1 cellular context compared by ENCODE assay signal in the genomic region with DNA sequence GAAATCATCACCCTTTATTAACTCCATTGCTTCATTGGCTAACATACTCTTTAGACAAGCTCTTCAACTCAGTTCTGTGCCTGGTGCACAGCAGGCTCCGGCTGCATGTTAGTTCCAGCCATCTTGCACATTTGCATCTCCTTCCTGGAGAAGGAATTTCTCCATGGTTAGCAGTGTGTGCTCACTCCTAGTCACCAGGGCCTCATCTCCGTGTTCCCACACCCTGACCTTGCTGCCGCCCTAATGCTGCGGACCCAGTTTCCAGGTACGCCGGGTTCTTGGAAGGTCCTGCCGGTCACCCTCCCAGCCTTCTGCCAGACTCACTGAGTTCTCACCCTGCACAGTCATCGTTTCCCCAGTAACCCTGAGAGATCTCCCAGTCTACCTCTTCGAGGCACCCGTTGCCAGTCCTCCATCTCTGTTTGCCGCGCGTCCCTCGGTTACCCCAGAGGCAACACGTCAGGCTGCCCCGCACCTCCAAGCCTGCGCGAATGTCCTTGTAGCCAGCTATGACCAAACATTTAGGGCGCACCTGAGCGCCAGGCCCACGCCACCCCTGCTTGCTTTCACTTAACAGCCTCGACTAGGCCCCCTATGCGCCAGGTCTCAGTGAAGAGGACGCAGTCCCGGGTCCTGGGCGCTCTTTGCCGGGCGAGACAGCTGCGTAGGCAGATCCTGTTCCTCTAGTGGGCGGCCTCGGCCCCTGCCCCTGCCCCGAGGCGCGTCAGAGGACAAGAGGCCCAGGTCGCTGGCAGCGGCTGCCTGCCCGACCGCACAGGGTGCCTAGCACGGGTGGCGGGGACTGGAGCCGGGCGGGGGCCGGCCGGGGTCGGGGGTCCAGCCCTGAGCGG.
TF ChIP-seq lines count a peak whose summit lies in the region.

No MANE protein-coding gene starts in this region.

TF ChIP-seq in GM12878, 131 proteins besides CTCF, POLR2A, EP300 and RAD21 (continued from another document and continues in another):
- TF ChIP-seq, protein P1, sequence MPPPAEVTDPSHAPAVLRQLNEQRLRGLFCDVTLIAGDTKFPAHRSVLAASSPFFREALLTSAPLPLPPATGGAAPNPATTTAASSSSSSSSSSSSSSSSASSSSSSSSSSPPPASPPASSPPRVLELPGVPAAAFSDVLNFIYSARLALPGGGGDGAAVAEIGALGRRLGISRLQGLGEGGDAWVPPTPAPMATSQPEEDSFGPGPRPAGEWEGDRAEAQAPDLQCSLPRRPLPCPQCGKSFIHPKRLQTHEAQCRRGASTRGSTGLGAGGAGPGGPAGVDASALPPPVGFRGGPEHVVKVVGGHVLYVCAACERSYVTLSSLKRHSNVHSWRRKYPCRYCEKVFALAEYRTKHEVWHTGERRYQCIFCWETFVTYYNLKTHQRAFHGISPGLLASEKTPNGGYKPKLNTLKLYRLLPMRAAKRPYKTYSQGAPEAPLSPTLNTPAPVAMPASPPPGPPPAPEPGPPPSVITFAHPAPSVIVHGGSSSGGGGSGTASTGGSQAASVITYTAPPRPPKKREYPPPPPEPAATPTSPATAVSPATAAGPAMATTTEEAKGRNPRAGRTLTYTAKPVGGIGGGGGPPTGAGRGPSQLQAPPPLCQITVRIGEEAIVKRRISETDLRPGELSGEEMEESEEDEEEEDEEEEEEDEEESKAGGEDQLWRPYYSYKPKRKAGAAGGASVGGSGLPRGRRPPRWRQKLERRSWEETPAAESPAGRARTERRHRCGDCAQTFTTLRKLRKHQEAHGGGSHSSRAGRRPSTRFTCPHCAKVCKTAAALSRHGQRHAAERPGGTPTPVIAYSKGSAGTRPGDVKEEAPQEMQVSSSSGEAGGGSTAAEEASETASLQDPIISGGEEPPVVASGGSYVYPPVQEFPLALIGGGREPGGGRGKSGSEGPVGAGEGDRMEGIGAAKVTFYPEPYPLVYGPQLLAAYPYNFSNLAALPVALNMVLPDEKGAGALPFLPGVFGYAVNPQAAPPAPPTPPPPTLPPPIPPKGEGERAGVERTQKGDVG (CRISPR knock-in tag; IDR thresholded peaks at IDR 0.05) = no peak
- TF ChIP-seq JUND (IDR thresholded peaks at IDR 0.05; ENCODE audit: low read depth, low read length) (no peak), ZNF274 (IDR thresholded peaks at IDR 0.05; ENCODE audit: insufficient read depth, insufficient read length) (no peak), SIX5 (IDR thresholded peaks at IDR 0.05; ENCODE audit: low read depth, low read length, severe bottlenecking) (no peak), ASH2L (IDR thresholded peaks at IDR 0.05; ENCODE audit: borderline replicate concordance, low read depth) (no peak), PML (IDR thresholded peaks at IDR 0.05; ENCODE audit: low read length) (no peak), ZBED1 (IDR thresholded peaks at IDR 0.05; ENCODE audit: borderline replicate concordance) (no peak), MYC (IDR thresholded peaks at IDR 0.05; ENCODE audit: insufficient read depth, insufficient read length, insufficient replicate concordance, low read length, severe bottlenecking) (no peak), JUNB (IDR thresholded peaks at IDR 0.05) (no peak), SPI1 (IDR thresholded peaks at IDR 0.05; ENCODE audit: borderline replicate concordance, insufficient read depth, low read depth, low read length) (no peak), TCF7 (IDR thresholded peaks at IDR 0.05; ENCODE audit: borderline replicate concordance) (no peak), EGR1 (IDR thresholded peaks at IDR 0.05; ENCODE audit: borderline replicate concordance in 1 of 2, low read depth in 2 of 2, low read length in 2 of 2) (peak in 1 of 2 experiments; percentile 33; a peak in 1 of 3 replicates), RAD51 (IDR thresholded peaks at IDR 0.05) (no peak), HDGF (IDR thresholded peaks at IDR 0.05) (0 out of 2 replicates have a peak, but pooled peaks have one; percentile 41), RB1 (IDR thresholded peaks at IDR 0.05; ENCODE audit: borderline replicate concordance) (peak; percentile 46; the same call in 1 of the 2 replicates), FOXK2 (IDR thresholded peaks at IDR 0.05) (no peak), RCOR1 (conservative IDR thresholded peaks at IDR 0.05; ENCODE audit: low read depth, low read length) (no peak), HDAC6 (IDR thresholded peaks at IDR 0.05; ENCODE audit: unreplicated experiment) (no peak)
- TF ChIP-seq, protein P2, sequence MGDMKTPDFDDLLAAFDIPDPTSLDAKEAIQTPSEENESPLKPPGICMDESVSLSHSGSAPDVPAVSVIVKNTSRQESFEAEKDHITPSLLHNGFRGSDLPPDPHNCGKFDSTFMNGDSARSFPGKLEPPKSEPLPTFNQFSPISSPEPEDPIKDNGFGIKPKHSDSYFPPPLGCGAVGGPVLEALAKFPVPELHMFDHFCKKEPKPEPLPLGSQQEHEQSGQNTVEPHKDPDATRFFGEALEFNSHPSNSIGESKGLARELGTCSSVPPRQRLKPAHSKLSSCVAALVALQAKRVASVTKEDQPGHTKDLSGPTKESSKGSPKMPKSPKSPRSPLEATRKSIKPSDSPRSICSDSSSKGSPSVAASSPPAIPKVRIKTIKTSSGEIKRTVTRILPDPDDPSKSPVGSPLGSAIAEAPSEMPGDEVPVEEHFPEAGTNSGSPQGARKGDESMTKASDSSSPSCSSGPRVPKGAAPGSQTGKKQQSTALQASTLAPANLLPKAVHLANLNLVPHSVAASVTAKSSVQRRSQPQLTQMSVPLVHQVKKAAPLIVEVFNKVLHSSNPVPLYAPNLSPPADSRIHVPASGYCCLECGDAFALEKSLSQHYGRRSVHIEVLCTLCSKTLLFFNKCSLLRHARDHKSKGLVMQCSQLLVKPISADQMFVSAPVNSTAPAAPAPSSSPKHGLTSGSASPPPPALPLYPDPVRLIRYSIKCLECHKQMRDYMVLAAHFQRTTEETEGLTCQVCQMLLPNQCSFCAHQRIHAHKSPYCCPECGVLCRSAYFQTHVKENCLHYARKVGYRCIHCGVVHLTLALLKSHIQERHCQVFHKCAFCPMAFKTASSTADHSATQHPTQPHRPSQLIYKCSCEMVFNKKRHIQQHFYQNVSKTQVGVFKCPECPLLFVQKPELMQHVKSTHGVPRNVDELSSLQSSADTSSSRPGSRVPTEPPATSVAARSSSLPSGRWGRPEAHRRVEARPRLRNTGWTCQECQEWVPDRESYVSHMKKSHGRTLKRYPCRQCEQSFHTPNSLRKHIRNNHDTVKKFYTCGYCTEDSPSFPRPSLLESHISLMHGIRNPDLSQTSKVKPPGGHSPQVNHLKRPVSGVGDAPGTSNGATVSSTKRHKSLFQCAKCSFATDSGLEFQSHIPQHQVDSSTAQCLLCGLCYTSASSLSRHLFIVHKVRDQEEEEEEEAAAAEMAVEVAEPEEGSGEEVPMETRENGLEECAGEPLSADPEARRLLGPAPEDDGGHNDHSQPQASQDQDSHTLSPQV (IDR thresholded peaks at IDR 0.05) = no peak
- TF ChIP-seq, protein P3, sequence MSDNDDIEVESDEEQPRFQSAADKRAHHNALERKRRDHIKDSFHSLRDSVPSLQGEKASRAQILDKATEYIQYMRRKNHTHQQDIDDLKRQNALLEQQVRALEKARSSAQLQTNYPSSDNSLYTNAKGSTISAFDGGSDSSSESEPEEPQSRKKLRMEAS (IDR thresholded peaks at IDR 0.05; ENCODE audit: low read depth, low read length) = 0 out of 2 replicates have a peak, but pooled peaks have one; percentile 28
- TF ChIP-seq, protein P4, sequence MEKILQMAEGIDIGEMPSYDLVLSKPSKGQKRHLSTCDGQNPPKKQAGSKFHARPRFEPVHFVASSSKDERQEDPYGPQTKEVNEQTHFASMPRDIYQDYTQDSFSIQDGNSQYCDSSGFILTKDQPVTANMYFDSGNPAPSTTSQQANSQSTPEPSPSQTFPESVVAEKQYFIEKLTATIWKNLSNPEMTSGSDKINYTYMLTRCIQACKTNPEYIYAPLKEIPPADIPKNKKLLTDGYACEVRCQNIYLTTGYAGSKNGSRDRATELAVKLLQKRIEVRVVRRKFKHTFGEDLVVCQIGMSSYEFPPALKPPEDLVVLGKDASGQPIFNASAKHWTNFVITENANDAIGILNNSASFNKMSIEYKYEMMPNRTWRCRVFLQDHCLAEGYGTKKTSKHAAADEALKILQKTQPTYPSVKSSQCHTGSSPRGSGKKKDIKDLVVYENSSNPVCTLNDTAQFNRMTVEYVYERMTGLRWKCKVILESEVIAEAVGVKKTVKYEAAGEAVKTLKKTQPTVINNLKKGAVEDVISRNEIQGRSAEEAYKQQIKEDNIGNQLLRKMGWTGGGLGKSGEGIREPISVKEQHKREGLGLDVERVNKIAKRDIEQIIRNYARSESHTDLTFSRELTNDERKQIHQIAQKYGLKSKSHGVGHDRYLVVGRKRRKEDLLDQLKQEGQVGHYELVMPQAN (conservative IDR thresholded peaks at IDR 0.05) = peak; percentile 42; the same call in 1 of the 2 replicates
- TF ChIP-seq, protein P5, sequence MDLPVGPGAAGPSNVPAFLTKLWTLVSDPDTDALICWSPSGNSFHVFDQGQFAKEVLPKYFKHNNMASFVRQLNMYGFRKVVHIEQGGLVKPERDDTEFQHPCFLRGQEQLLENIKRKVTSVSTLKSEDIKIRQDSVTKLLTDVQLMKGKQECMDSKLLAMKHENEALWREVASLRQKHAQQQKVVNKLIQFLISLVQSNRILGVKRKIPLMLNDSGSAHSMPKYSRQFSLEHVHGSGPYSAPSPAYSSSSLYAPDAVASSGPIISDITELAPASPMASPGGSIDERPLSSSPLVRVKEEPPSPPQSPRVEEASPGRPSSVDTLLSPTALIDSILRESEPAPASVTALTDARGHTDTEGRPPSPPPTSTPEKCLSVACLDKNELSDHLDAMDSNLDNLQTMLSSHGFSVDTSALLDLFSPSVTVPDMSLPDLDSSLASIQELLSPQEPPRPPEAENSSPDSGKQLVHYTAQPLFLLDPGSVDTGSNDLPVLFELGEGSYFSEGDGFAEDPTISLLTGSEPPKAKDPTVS (IDR thresholded peaks at IDR 0.05; ENCODE audit: low read depth, low read length) = no peak
- TF ChIP-seq, protein P6, sequence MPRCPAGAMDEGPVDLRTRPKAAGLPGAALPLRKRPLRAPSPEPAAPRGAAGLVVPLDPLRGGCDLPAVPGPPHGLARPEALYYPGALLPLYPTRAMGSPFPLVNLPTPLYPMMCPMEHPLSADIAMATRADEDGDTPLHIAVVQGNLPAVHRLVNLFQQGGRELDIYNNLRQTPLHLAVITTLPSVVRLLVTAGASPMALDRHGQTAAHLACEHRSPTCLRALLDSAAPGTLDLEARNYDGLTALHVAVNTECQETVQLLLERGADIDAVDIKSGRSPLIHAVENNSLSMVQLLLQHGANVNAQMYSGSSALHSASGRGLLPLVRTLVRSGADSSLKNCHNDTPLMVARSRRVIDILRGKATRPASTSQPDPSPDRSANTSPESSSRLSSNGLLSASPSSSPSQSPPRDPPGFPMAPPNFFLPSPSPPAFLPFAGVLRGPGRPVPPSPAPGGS (IDR thresholded peaks at IDR 0.05; ENCODE audit: borderline replicate concordance, insufficient read depth, low read depth, low read length, poor library complexity, severe bottlenecking) = no peak
- TF ChIP-seq, protein P7, sequence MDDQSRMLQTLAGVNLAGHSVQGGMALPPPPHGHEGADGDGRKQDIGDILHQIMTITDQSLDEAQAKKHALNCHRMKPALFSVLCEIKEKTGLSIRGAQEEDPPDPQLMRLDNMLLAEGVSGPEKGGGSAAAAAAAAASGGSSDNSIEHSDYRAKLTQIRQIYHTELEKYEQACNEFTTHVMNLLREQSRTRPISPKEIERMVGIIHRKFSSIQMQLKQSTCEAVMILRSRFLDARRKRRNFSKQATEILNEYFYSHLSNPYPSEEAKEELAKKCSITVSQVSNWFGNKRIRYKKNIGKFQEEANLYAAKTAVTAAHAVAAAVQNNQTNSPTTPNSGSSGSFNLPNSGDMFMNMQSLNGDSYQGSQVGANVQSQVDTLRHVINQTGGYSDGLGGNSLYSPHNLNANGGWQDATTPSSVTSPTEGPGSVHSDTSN (IDR thresholded peaks at IDR 0.05; ENCODE audit: insufficient replicate concordance, low read depth, low read length) = no peak
- TF ChIP-seq, protein P8, sequence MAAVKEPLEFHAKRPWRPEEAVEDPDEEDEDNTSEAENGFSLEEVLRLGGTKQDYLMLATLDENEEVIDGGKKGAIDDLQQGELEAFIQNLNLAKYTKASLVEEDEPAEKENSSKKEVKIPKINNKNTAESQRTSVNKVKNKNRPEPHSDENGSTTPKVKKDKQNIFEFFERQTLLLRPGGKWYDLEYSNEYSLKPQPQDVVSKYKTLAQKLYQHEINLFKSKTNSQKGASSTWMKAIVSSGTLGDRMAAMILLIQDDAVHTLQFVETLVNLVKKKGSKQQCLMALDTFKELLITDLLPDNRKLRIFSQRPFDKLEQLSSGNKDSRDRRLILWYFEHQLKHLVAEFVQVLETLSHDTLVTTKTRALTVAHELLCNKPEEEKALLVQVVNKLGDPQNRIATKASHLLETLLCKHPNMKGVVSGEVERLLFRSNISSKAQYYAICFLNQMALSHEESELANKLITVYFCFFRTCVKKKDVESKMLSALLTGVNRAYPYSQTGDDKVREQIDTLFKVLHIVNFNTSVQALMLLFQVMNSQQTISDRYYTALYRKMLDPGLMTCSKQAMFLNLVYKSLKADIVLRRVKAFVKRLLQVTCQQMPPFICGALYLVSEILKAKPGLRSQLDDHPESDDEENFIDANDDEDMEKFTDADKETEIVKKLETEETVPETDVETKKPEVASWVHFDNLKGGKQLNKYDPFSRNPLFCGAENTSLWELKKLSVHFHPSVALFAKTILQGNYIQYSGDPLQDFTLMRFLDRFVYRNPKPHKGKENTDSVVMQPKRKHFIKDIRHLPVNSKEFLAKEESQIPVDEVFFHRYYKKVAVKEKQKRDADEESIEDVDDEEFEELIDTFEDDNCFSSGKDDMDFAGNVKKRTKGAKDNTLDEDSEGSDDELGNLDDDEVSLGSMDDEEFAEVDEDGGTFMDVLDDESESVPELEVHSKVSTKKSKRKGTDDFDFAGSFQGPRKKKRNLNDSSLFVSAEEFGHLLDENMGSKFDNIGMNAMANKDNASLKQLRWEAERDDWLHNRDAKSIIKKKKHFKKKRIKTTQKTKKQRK (IDR thresholded peaks at IDR 0.05; ENCODE audit: low read depth, low read length) = no peak
- TF ChIP-seq, protein P9, sequence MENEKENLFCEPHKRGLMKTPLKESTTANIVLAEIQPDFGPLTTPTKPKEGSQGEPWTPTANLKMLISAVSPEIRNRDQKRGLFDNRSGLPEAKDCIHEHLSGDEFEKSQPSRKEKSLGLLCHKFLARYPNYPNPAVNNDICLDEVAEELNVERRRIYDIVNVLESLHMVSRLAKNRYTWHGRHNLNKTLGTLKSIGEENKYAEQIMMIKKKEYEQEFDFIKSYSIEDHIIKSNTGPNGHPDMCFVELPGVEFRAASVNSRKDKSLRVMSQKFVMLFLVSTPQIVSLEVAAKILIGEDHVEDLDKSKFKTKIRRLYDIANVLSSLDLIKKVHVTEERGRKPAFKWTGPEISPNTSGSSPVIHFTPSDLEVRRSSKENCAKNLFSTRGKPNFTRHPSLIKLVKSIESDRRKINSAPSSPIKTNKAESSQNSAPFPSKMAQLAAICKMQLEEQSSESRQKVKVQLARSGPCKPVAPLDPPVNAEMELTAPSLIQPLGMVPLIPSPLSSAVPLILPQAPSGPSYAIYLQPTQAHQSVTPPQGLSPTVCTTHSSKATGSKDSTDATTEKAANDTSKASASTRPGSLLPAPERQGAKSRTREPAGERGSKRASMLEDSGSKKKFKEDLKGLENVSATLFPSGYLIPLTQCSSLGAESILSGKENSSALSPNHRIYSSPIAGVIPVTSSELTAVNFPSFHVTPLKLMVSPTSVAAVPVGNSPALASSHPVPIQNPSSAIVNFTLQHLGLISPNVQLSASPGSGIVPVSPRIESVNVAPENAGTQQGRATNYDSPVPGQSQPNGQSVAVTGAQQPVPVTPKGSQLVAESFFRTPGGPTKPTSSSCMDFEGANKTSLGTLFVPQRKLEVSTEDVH (IDR thresholded peaks at IDR 0.05; ENCODE audit: low read depth, partially characterized antibody) = no peak
- TF ChIP-seq, protein P10, sequence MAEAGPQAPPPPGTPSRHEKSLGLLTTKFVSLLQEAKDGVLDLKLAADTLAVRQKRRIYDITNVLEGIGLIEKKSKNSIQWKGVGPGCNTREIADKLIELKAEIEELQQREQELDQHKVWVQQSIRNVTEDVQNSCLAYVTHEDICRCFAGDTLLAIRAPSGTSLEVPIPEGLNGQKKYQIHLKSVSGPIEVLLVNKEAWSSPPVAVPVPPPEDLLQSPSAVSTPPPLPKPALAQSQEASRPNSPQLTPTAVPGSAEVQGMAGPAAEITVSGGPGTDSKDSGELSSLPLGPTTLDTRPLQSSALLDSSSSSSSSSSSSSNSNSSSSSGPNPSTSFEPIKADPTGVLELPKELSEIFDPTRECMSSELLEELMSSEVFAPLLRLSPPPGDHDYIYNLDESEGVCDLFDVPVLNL (IDR thresholded peaks at IDR 0.05; ENCODE audit: low read depth, low read length) = no peak
